ENCODE assay signal across 20 cellular contexts in the genomic region with DNA sequence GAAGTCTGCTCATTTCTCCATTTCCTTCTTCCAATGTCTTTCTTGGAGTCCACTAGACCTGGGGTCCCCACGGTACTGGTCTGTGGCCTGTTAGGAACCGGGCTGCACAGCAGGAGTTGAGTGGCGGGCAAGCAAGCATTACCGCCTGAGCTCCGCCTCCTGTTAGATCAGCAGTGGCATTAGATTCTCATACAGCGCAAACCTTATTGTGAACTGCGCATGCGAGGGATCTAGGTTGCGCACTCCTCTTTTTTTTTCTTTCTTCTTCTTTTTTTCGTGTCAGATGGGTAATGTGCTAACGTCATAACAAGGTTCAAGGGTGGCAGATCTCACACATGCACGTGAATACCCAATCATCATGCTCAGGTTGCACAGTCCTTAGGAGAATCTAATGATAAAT. TPM values are rescaled to one million over a fixed set of nuclear protein-coding genes. Genes with fewer than 3 reads are reported as not detected.
DNase-seq lines count a peak whose midpoint lies in the region; ATAC-seq and TF ChIP-seq lines count a peak whose summit lies in the region.
"Had no signal": no experiment of that assay in that cellular context is flagged by ENCODE, and none has a peak within 500 bp of the region (broad histone marks: within the 10 kb centered on the region; RNA-seq: fewer than 3 reads in every experiment).

No MANE protein-coding gene starts in this region.

- no peak overlapping the region for H3K4me2 ChIP-seq in SK-N-SH
- H3K4me2 ChIP-seq: BLaER1 had no signal

- H3F3A ChIP-seq in SK-N-SH (replicated peaks; ENCODE audit: insufficient read depth): no peaks in the 10 kb centered on the region

- 0 out of 2 replicates have a peak, but pooled peaks cover 2% of the 10 kb centered on the region for H3K9me3 ChIP-seq in SK-N-SH
- no peaks in the 10 kb centered on the region for H3K9me3 ChIP-seq in upper lobe of right lung
- H3K9me3 ChIP-seq: BE2C had no signal

- no peak for TF ChIP-seq RAD21 in SK-N-SH (IDR thresholded peaks at IDR 0.05; ENCODE audit: low read length)

- H3K9ac ChIP-seq in SK-N-SH: no peak overlapping the region
- H3K9ac ChIP-seq: BLaER1 had no signal

- WGBS in SK-N-SH (ENCODE audit: low lambda C conversion rate): 44% methylated on average over 12 of the region's 12 CpGs

- H3K36me3 ChIP-seq in SK-N-SH (replicated peaks in 1 of 2; ENCODE audit: control insufficient read depth in 1 of 2, insufficient read depth in 2 of 2, low read length in 1 of 2) (peaks cover 0 to 8% of the 10 kb centered on the region in 2 experiments), upper lobe of right lung (no peaks in the 10 kb centered on the region)
- H3K36me3 ChIP-seq: BE2C, BLaER1 had no signal

- peak overlapping the region in 1 of 2 experiments; percentile 34; a peak in 2 of 4 replicates for H3K4me3 ChIP-seq in SK-N-SH (ENCODE audit: low read depth in 2 of 2, low read length in 1 of 2)
- no peak overlapping the region for H3K4me3 ChIP-seq in upper lobe of right lung
- H3K4me3 ChIP-seq: BLaER1, GM12878 had no signal

- TF ChIP-seq EP300 in SK-N-SH (IDR thresholded peaks at IDR 0.05; ENCODE audit: borderline replicate concordance in 1 of 2, low read depth in 1 of 2, low read length in 1 of 2): no peak

- H2AFZ ChIP-seq in SK-N-SH (ENCODE audit: low read depth): peak overlapping the region; percentile 47; the same call in 1 of the 2 replicates

- ATAC-seq in upper lobe of right lung (no peak), HG03139 (IDR thresholded peaks at IDR 0.05; ENCODE audit: unreplicated experiment) (no peak)
- ATAC-seq: CD8-positive, alpha-beta T cell; GM12878 had no signal

- intact Hi-C loops in upper lobe of right lung (cut with DNase I): no loop called here

- peaks cover 6% of the 10 kb centered on the region; the same call in 1 of the 2 replicates for H3K27me3 ChIP-seq in SK-N-SH (ENCODE audit: insufficient read depth)
- H3K27me3 ChIP-seq in upper lobe of right lung: peaks cover 7% of the 10 kb centered on the region
- H3K27me3 ChIP-seq: BE2C, BLaER1 had no signal

- POLR2A ChIA-PET in SK-N-SH (lab: Yijun Ruan, JAX): no interaction called here

- DNase-seq in SK-N-SH: no peak
- no peak for DNase-seq in upper lobe of right lung
- DNase-seq in COR-L47 (lab: John Stamatoyannopoulos, UW): no peak
- DNase-seq: 8988T; ACHN; BE2C; C1 segment of cervical spinal cord; CD4-positive, alpha-beta T cell; CD8-positive, alpha-beta T cell; DMS 273 treated with DMSO at 0.1 percent for 48 hours; DMS153; DMS53; DMS79; DND-41; EL; GDM1 had no signal

- no peak overlapping the region for H3K27ac ChIP-seq in SK-N-SH (ENCODE audit: low read depth in 2 of 2, low read length in 1 of 2)
- H3K27ac ChIP-seq in VCaP: peak overlapping the region; percentile 79
- H3K27ac ChIP-seq in upper lobe of right lung: no peak overlapping the region
- H3K27ac ChIP-seq: BLaER1 had no signal

- no peaks in the 10 kb centered on the region for H4K20me1 ChIP-seq in SK-N-SH (ENCODE audit: insufficient read depth)
- H4K20me1 ChIP-seq: BLaER1 had no signal

- H3K79me2 ChIP-seq in SK-N-SH (ENCODE audit: insufficient read depth): no peaks in the 10 kb centered on the region

- TF ChIP-seq CTCF in SK-N-SH (IDR thresholded peaks at IDR 0.05) (no peak), VCaP (conservative IDR thresholded peaks at IDR 0.05) (no peak), upper lobe of right lung (IDR thresholded peaks at IDR 0.05) (no peak)

- H3K9me2 ChIP-seq in SK-N-SH: no peaks in the 10 kb centered on the region

- no peaks in the 10 kb centered on the region for H3K4me1 ChIP-seq in SK-N-SH (ENCODE audit: control insufficient read depth in 1 of 2, insufficient read depth in 2 of 2, low read depth in 1 of 2, low read length in 1 of 2)
- H3K4me1 ChIP-seq in upper lobe of right lung: no peaks in the 10 kb centered on the region
- H3K4me1 ChIP-seq: BE2C had no signal

- CTCF ChIA-PET in SK-N-SH (lab: Yijun Ruan, JAX): interaction anchor here (2.3 kb wide), 1 partner anchor 17 kb away, joined by 6 read pairs; no protein-coding TSS in a partner anchor

TF ChIP-seq in SK-N-SH, 30 proteins besides CTCF, POLR2A, EP300 and RAD21:
- TF ChIP-seq NRF1 (IDR thresholded peaks at IDR 0.05; ENCODE audit: low read depth, low read length) (peak; percentile 35), EZH2phosphoT487 (IDR thresholded peaks at IDR 0.05; ENCODE audit: borderline replicate concordance, low read depth) (no peak)

RNA-seq across cellular contexts. Expression of a gene that starts 53.1 kb away (rescaled TPM):
- polyA plus RNA-seq in SK-N-SH (2012; rRNA removed): 0.02 TPM in 2 replicates
- polyA plus RNA-seq in SK-N-SH (2012; cell fraction: cytosol; rRNA removed): 0.03 TPM in 2 replicates
- 0.13 and 0.15 TPM in 2 replicates for polyA plus RNA-seq in SK-N-SH (2012; cell fraction: nucleus; rRNA removed)
- total RNA-seq in upper lobe of right lung: not detected
- total RNA-seq: CD4-positive, alpha-beta T cell; GM12878 had no signal
